9 cellular contexts compared by ENCODE assay signal in genomic region chr15:67127925-67128324, GRCh38.
DNase-seq lines count a peak whose midpoint lies in the region; ATAC-seq and TF ChIP-seq lines count a peak whose summit lies in the region.
"Had no signal": no experiment of that assay in that cellular context is flagged by ENCODE, and none has a peak within 500 bp of the region (broad histone marks: within the 10 kb centered on the region; RNA-seq: fewer than 3 reads in every experiment).

No MANE protein-coding gene starts in this region.

- TF ChIP-seq CTCF in kidney epithelial cell (IDR thresholded peaks at IDR 0.05; ENCODE audit: insufficient read depth, low read length, poor library complexity, severe bottlenecking): no peak

- H3K36me3 ChIP-seq in kidney epithelial cell (ENCODE audit: control insufficient read depth, insufficient read depth, low read length): no peaks in the 10 kb centered on the region
- H3K36me3 ChIP-seq: lower lobe of right lung had no signal

- ATAC-seq in HG03442 (IDR thresholded peaks at IDR 0.05; ENCODE audit: unreplicated experiment): no peak
- no peak for ATAC-seq in HG03045 (IDR thresholded peaks at IDR 0.05; ENCODE audit: unreplicated experiment)
- ATAC-seq: lower lobe of right lung had no signal

- peak; percentile 55 for DNase-seq in stimulated activated CD4-positive, alpha-beta T cell treated with anti-CD3 and anti-CD28 coated beads, Interleukin-15, amount 100 ng/mL, for 24 hours
- DNase-seq in stimulated activated CD4-positive, alpha-beta T cell treated with anti-CD3 and anti-CD28 coated beads, Interleukin-2, amount 100 ng/mL, for 24 hours: no peak
- DNase-seq in amniotic epithelial cell (ENCODE audit: low read depth): peak; percentile 99
- DNase-seq in kidney epithelial cell (ENCODE audit: low read depth): peak; percentile 93
- no peak for DNase-seq in NCI-H774 (lab: John Stamatoyannopoulos, UW)
- DNase-seq in NCI-H524 (lab: John Stamatoyannopoulos, UW): no peak
- DNase-seq: lower lobe of right lung had no signal

- no peaks in the 10 kb centered on the region for H3K27me3 ChIP-seq in kidney epithelial cell (ENCODE audit: control insufficient read depth, insufficient read depth, low read length)

- H3K4me3 ChIP-seq in kidney epithelial cell (ENCODE audit: low read depth, low read length): no peak overlapping the region
- H3K4me3 ChIP-seq: lower lobe of right lung had no signal

Comparison
In these comparisons a context has a peak if more than half of its experiments do, and no peak if none do; other contexts are left out.
1. DNase-seq: peak in stimulated activated CD4-positive, alpha-beta T cell treated with anti-CD3 and anti-CD28 coated beads, Interleukin-15, amount 100 ng/mL, for 24 hours (single experiment), amniotic epithelial cell (single experiment) and kidney epithelial cell (single experiment); none in stimulated activated CD4-positive, alpha-beta T cell treated with anti-CD3 and anti-CD28 coated beads, Interleukin-2, amount 100 ng/mL, for 24 hours (0 of 2), NCI-H774 (single experiment) and NCI-H524 (0 of 2).